In genomic region chr2:199606193-199606780, GRCh38 we compare ENCODE assay signal across 14 cellular contexts.
DNase-seq lines count a peak whose midpoint lies in the region; ATAC-seq and TF ChIP-seq lines count a peak whose summit lies in the region.
"Had no signal": no experiment of that assay in that cellular context is flagged by ENCODE, and none has a peak within 500 bp of the region (broad histone marks: within the 10 kb centered on the region; RNA-seq: fewer than 3 reads in every experiment).

No MANE protein-coding gene starts in this region.

- no peaks in the 10 kb centered on the region for H3K27me3 ChIP-seq in Loucy (ENCODE audit: insufficient read depth, low read length, poor library complexity, severe bottlenecking)
- no peaks in the 10 kb centered on the region for H3K27me3 ChIP-seq in brain microvascular endothelial cell (replicated peaks)
- H3K27me3 ChIP-seq in osteoblast (ENCODE audit: insufficient read depth, low read length) = no peaks in the 10 kb centered on the region

- H3K4me3 ChIP-seq in Loucy (ENCODE audit: low read length, poor library complexity, severe bottlenecking) (no peak overlapping the region), brain microvascular endothelial cell (ENCODE audit: low read depth, low read length) (no peak overlapping the region), osteoblast (ENCODE audit: insufficient read depth, low read length) (no peak overlapping the region)
- H3K4me3 ChIP-seq: A549, pancreas had no signal

- no peak for ATAC-seq in GM21526 (IDR thresholded peaks at IDR 0.05; ENCODE audit: low FRiP score, unreplicated experiment)
- ATAC-seq in HG02938 (IDR thresholded peaks at IDR 0.05; ENCODE audit: unreplicated experiment) = no peak
- ATAC-seq: pancreas had no signal

- H2AFZ ChIP-seq in Loucy (ENCODE audit: low read length) (0 out of 2 replicates have a peak overlapping the region, but pooled peaks have one; percentile 37), osteoblast (ENCODE audit: low read length) (peak overlapping the region; percentile 43)

- H4K20me1 ChIP-seq in Loucy (ENCODE audit: insufficient read depth, low read length, poor library complexity, severe bottlenecking) = no peaks in the 10 kb centered on the region
- no peaks in the 10 kb centered on the region for H4K20me1 ChIP-seq in osteoblast (ENCODE audit: insufficient read depth, low read length)

- no peak overlapping the region for H3K27ac ChIP-seq in brain microvascular endothelial cell
- no peak overlapping the region for H3K27ac ChIP-seq in osteoblast (ENCODE audit: low read depth, low read length)
- H3K27ac ChIP-seq: A549, pancreas had no signal

- H3K9me3 ChIP-seq in Loucy (ENCODE audit: insufficient read depth, low read depth, low read length) = no peaks in the 10 kb centered on the region
- no peaks in the 10 kb centered on the region for H3K9me3 ChIP-seq in osteoblast (ENCODE audit: low read depth, low read length)
- H3K9me3 ChIP-seq: A549, pancreas had no signal

- in situ Hi-C loops in brain microvascular endothelial cell (cut with HindIII; ENCODE audit: low pct_ligation_motif_present, low sequenced_read_pairs) = no loop called here

- DNase-seq in DMS53 (lab: John Stamatoyannopoulos, UW) (peak; percentile 23), DMS53 treated with DMSO at 0.1 percent for 48 hours (lab: John Stamatoyannopoulos, UW; ENCODE audit: unreplicated experiment) (no peak), brain microvascular endothelial cell (no peak), osteoblast (ENCODE audit: insufficient read length, low spot score, missing footprints) (no peak)
- DNase-seq in stimulated activated CD4-positive, alpha-beta T cell treated with anti-CD3 and anti-CD28 coated beads, Interleukin-4, amount 100 ng/mL, for 4 hours = no peak
- DNase-seq: activated CD4-positive, alpha-beta T cell treated with anti-CD3 and anti-CD28 coated beads, Interleukin-2, amount 50 U/mL, for 4 hours; activated naive CD4-positive, alpha-beta T cell; Karpas-422; pancreas; SW 1271 had no signal

- TF ChIP-seq CTCF in Loucy (conservative IDR thresholded peaks at IDR 0.05; ENCODE audit: low read length) (peak; percentile 47), brain microvascular endothelial cell (IDR thresholded peaks at IDR 0.05; ENCODE audit: low read depth, low read length, missing control alignments) (peak; percentile 64), osteoblast (IDR thresholded peaks at IDR 0.05; ENCODE audit: extremely low read depth, low read depth, low read length) (peak; percentile 48)

- H3F3A ChIP-seq in Loucy (ENCODE audit: low read depth) = no peaks in the 10 kb centered on the region

- H3K9me2 ChIP-seq in Loucy (replicated peaks; ENCODE audit: low read depth, low read length) = no peaks in the 10 kb centered on the region

- H3K79me2 ChIP-seq in Loucy (ENCODE audit: insufficient read depth, low read length) = no peaks in the 10 kb centered on the region
- no peaks in the 10 kb centered on the region for H3K79me2 ChIP-seq in osteoblast (ENCODE audit: insufficient read depth, low read length)

- no peaks in the 10 kb centered on the region for H3K4me1 ChIP-seq in Loucy (ENCODE audit: insufficient read depth, low read length, poor library complexity, severe bottlenecking)
- no peaks in the 10 kb centered on the region for H3K4me1 ChIP-seq in osteoblast (ENCODE audit: insufficient read depth, low read length)
- H3K4me1 ChIP-seq: A549, pancreas had no signal

- H3K36me3 ChIP-seq in Loucy (ENCODE audit: insufficient read depth, low read length) = no peaks in the 10 kb centered on the region
- no peaks in the 10 kb centered on the region for H3K36me3 ChIP-seq in brain microvascular endothelial cell (replicated peaks)
- no peaks in the 10 kb centered on the region for H3K36me3 ChIP-seq in osteoblast (ENCODE audit: insufficient read depth, low read length)
- H3K36me3 ChIP-seq: pancreas had no signal

- H3K4me2 ChIP-seq in Loucy (ENCODE audit: low read depth, low read length, poor library complexity, severe bottlenecking) (no peak overlapping the region), osteoblast (ENCODE audit: insufficient read depth, low read length) (no peak overlapping the region)
- H3K4me2 ChIP-seq: A549 had no signal

- no peak overlapping the region for H3K9ac ChIP-seq in Loucy (ENCODE audit: low read depth, low read length, poor library complexity, severe bottlenecking)
